ENCODE assay signal across 9 cellular contexts in genomic region chr2:96636772-96637171, GRCh38. TPM values are rescaled to one million over a fixed set of nuclear protein-coding genes. Genes with fewer than 3 reads are reported as not detected.
DNase-seq lines count a peak whose midpoint lies in the region; ATAC-seq and TF ChIP-seq lines count a peak whose summit lies in the region.
"Had no signal": no experiment of that assay in that cellular context is flagged by ENCODE, and none has a peak within 500 bp of the region (broad histone marks: within the 10 kb centered on the region; RNA-seq: fewer than 3 reads in every experiment).

No MANE protein-coding gene starts in this region.

- peaks cover 29% of the 10 kb centered on the region for H3K36me3 ChIP-seq in lower lobe of right lung
- H3K36me3 ChIP-seq in upper lobe of right lung, result peaks cover 23% of the 10 kb centered on the region

- H3K4me1 ChIP-seq in lower lobe of right lung (peaks cover 40% of the 10 kb centered on the region), upper lobe of right lung (peaks cover 35% of the 10 kb centered on the region)

- H3K27ac ChIP-seq in lower lobe of right lung, result peak overlapping the region; percentile 94
- H3K27ac ChIP-seq in upper lobe of right lung, result peak overlapping the region; percentile 93

- ATAC-seq in lower lobe of right lung (no peak), upper lobe of right lung (no peak)

- peak overlapping the region; percentile 83 for H3K4me3 Mint-ChIP-seq in activated naive CD4-positive, alpha-beta T cell treated with anti-CD3 and anti-CD28 coated beads, Interleukin-2, amount 10 ng/mL, durations not matched to agents 7 days and 5 days

- peaks cover 27% of the 10 kb centered on the region for H3K27me3 Mint-ChIP-seq in activated naive CD4-positive, alpha-beta T cell treated with anti-CD3 and anti-CD28 coated beads, Interleukin-2, amount 10 ng/mL, durations not matched to agents 7 days and 5 days

- peaks cover 3% of the 10 kb centered on the region for H3K9me3 Mint-ChIP-seq in activated naive CD4-positive, alpha-beta T cell treated with anti-CD3 and anti-CD28 coated beads, Interleukin-2, amount 10 ng/mL, durations not matched to agents 7 days and 5 days

- peaks cover 50% of the 10 kb centered on the region for H3K4me1 Mint-ChIP-seq in activated naive CD4-positive, alpha-beta T cell treated with anti-CD3 and anti-CD28 coated beads, Interleukin-2, amount 10 ng/mL, durations not matched to agents 7 days and 5 days

- H3K27me3 ChIP-seq in lower lobe of right lung (ENCODE audit: low read depth), result no peaks in the 10 kb centered on the region
- no peaks in the 10 kb centered on the region for H3K27me3 ChIP-seq in upper lobe of right lung

- H3K9me3 ChIP-seq in lower lobe of right lung (no peaks in the 10 kb centered on the region), upper lobe of right lung (no peaks in the 10 kb centered on the region)

- peaks cover 44% of the 10 kb centered on the region for H3K36me3 Mint-ChIP-seq in activated naive CD4-positive, alpha-beta T cell treated with anti-CD3 and anti-CD28 coated beads, Interleukin-2, amount 10 ng/mL, durations not matched to agents 7 days and 5 days

- CTCF ChIA-PET in activated naive CD4-positive, alpha-beta T cell treated with anti-CD3 and anti-CD28 coated beads, Interleukin-2, amount 10 ng/mL, durations not matched to agents 7 days and 5 days (lab: Charles Lee), result interaction anchor here (0.9 kb wide), 1 partner anchor 83 kb away, joined by 3 read pairs; no protein-coding TSS in a partner anchor

- no peak for DNase-seq in activated naive CD4-positive, alpha-beta T cell treated with anti-CD3 and anti-CD28 coated beads, Interleukin-2, amount 10 ng/mL, durations not matched to agents 7 days and 5 days
- no peak for DNase-seq in activated naive CD4-positive, alpha-beta T cell treated with Interleukin-2 at 50 U/mL for 16 hours
- DNase-seq in astrocyte of the spinal cord (ENCODE audit: low read depth, low spot score), result no peak
- no peak for DNase-seq in lower lobe of right lung
- no peak for DNase-seq in upper lobe of right lung
- no peak for DNase-seq in NCI-H2107 treated with DMSO at 0.1 percent for 48 hours (lab: John Stamatoyannopoulos, UW; ENCODE audit: unreplicated experiment)
- no peak for DNase-seq in pons (ENCODE audit: low spot score)
- DNase-seq in AG20443 (ENCODE audit: low spot score), result no peak

- intact Hi-C loops in lower lobe of right lung (cut with DNase I) (no loop called here), upper lobe of right lung (cut with DNase I) (no loop called here)

- in situ Hi-C loops in astrocyte of the spinal cord (cut with HindIII; ENCODE audit: low sequenced_read_pairs), result no loop called here

- TF ChIP-seq CTCF in astrocyte of the spinal cord (IDR thresholded peaks at IDR 0.05; ENCODE audit: low read depth, low read length) (no peak), lower lobe of right lung (IDR thresholded peaks at IDR 0.05) (no peak), upper lobe of right lung (IDR thresholded peaks at IDR 0.05) (no peak)

- peak overlapping the region; percentile 95 for H3K27ac Mint-ChIP-seq in activated naive CD4-positive, alpha-beta T cell treated with anti-CD3 and anti-CD28 coated beads, Interleukin-2, amount 10 ng/mL, durations not matched to agents 7 days and 5 days

- H3K4me3 ChIP-seq in astrocyte of the spinal cord (ENCODE audit: low read depth, low read length) (peak overlapping the region; percentile 62), lower lobe of right lung (peak overlapping the region; percentile 74), upper lobe of right lung (peak overlapping the region; percentile 74)

RNA-seq across cellular contexts. Expression of gene KANSL3, which starts 1.3 kb away (rescaled TPM):
- 45.0 TPM for total RNA-seq in lower lobe of right lung
- total RNA-seq in upper lobe of right lung, result 50.1 TPM

RNA-seq across cellular contexts. Expression of gene FER1L5, which starts 5.8 kb away (rescaled TPM):
- 0.44 TPM for total RNA-seq in lower lobe of right lung
- 0.14 TPM for total RNA-seq in upper lobe of right lung
- total RNA-seq: activated CD8-positive, alpha-beta memory T cell treated with anti-CD3 and anti-CD28 coated beads for 36 hours had no signal
